1 cellular context compared by ENCODE assay signal in genomic region chr19:46385636-46386035, GRCh38.
TF ChIP-seq lines count a peak whose summit lies in the region.

No MANE protein-coding gene starts in this region.

TF ChIP-seq in K562, 482 proteins besides CTCF, POLR2A, EP300 and RAD21:
- TF ChIP-seq GABPA (tag; conservative IDR thresholded peaks at IDR 0.05; ENCODE audit: low read depth) (no peak), EGR1 (conservative IDR thresholded peaks at IDR 0.05) (no peak), MAZ (CRISPR knock-in tag; conservative IDR thresholded peaks at IDR 0.05 in 1 of 2, IDR thresholded peaks at IDR 0.05 in 1 of 2) (no peak), SAFB (IDR thresholded peaks at IDR 0.05; ENCODE audit: borderline replicate concordance, low read depth, low read length) (no peak), CEBPB (tag; IDR thresholded peaks at IDR 0.05) (peak; percentile 25; the same call in 1 of the 2 replicates)
